In the genomic region with DNA sequence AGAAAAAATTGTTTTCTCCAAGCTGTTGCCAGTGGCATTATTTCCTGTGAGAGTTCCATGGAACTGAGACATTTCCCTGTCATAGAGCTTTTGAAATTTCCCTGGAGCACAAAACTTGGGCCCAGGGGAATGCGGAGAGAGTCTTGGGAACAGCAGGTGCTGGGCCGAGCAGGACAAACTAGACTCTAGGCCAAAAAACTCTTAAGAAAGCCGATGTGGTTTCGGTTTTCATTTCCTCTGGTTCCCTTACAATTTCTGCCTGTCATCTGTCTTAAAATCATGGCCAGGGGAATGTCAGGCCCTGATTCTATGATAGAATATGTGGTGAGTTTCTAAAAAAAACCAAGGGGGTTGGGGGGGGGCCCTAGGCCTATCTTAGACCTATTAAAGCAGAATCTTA, we compare ENCODE assay signal across 9 cellular contexts. TPM values are rescaled to one million over a fixed set of nuclear protein-coding genes. Genes with fewer than 3 reads are reported as not detected.
DNase-seq lines count a peak whose midpoint lies in the region; ATAC-seq and TF ChIP-seq lines count a peak whose summit lies in the region.
"Had no signal": no experiment of that assay in that cellular context is flagged by ENCODE, and none has a peak within 500 bp of the region (broad histone marks: within the 10 kb centered on the region; RNA-seq: fewer than 3 reads in every experiment).

No MANE protein-coding gene starts in this region.

- DNase-seq in coronary artery (ENCODE audit: low spot score) (no peak), MG63 (no peak), EL (no peak), HPDE6-E6E7 (ENCODE audit: extremely low spot score) (no peak)
- DNase-seq: stimulated activated CD4-positive, alpha-beta T cell treated with anti-CD3 and anti-CD28 coated beads, Interleukin-4, amount 100 ng/mL, for 4 hours had no signal

- ATAC-seq in GM18517 (IDR thresholded peaks at IDR 0.05; ENCODE audit: unreplicated experiment) (peak; percentile 40), HG02943 (IDR thresholded peaks at IDR 0.05; ENCODE audit: low read depth, unreplicated experiment) (peak; percentile 33), GM21737 (IDR thresholded peaks at IDR 0.05; ENCODE audit: unreplicated experiment) (no peak)

- no peaks in the 10 kb centered on the region for H3K27me3 ChIP-seq in MG63

- peaks cover 43% of the 10 kb centered on the region for H3K36me3 ChIP-seq in MG63

- H3K9me3 ChIP-seq in MG63: no peaks in the 10 kb centered on the region

- H3K4me3 ChIP-seq in coronary artery (no peak overlapping the region), skin epidermis (no peak overlapping the region), MG63 (no peak overlapping the region)

- no peak for TF ChIP-seq CTCF in coronary artery (IDR thresholded peaks at IDR 0.05)

- peak overlapping the region; percentile 4 to 61 for H3K27ac ChIP-seq in coronary artery
- peak overlapping the region in 18 of 21 experiments; percentile 6 to 79 (median 60) for H3K27ac ChIP-seq in skin epidermis

RNA-seq across cellular contexts. Expression of a gene that starts 4.6 kb away (rescaled TPM):
- total RNA-seq in MG63 (2014; rRNA removed; shearing (Covaris generic); ENCODE audit: low replicate concordance): 21.7 and 24.8 TPM in 2 replicates

RNA-seq across cellular contexts. Expression of a gene that starts 4.8 kb away (rescaled TPM):
- total RNA-seq in MG63 (2014; rRNA removed; shearing (Covaris generic); ENCODE audit: low replicate concordance): 7.2 and 12.5 TPM in 2 replicates

RNA-seq across cellular contexts. Expression of a gene that starts 11.9 kb away (rescaled TPM):
- total RNA-seq in MG63 (2014; rRNA removed; shearing (Covaris generic); ENCODE audit: low replicate concordance): 62.1 and 92.9 TPM in 2 replicates

RNA-seq across cellular contexts. Expression of a gene that starts 21.7 kb away (rescaled TPM):
- 4.0 and 4.5 TPM in 2 replicates for total RNA-seq in MG63 (2014; rRNA removed; shearing (Covaris generic); ENCODE audit: low replicate concordance)
